In the genomic region with DNA sequence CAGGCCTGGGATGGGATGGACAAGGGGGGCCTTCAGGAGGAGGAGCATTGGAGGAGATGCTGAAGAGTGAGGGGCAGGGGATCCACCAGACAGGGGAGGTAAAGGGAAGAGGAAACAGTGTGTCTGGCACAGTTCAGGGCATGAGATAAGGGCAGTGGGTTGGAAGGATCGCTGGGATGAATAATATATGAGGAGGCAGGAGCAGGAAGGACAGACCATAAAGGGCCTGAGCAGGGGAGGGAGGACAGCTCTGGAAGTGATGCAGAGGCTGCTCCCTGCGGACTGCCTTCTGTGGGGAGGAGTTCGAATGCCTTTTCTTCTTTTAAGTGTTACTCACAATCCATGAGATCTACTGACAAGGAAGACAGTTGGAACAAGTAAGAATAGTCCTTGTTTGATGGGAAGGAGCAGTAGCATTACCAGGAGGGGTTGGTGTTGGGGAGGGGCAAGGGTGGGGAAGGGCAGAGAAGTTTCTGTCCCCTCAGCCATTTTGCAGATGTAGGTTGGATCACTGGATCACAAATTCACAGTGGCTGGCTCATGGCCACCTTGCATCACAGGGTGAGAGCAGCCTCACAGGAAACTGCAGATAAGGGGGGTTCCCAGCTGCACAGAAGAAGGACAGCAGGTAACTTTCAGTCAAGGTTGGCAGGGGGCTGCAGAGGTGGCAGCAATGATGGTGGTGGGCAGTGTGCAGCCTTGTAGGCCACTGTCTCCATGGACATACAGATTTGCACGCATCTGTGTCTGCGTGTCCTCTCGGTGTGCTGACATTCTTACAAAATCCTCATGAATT, we compare ENCODE assay signal across 25 cellular contexts.
A peak's percentile ranks its signal among the peaks of the same experiment; 100 is the strongest.
DNase-seq lines count a peak whose midpoint lies in the region; ATAC-seq, FAIRE-seq and TF ChIP-seq lines count a peak whose summit lies in the region.
"Had no signal": no experiment of that assay in that cellular context is flagged by ENCODE, and none has a peak within 500 bp of the region (broad histone marks: within the 10 kb centered on the region; RNA-seq: fewer than 3 reads in every experiment).

No MANE protein-coding gene starts in this region.

- ATAC-seq in WTC11 (peak; percentile 29), left ventricle myocardium superior (peak; percentile 82), GM18909 (IDR thresholded peaks at IDR 0.05; ENCODE audit: poor library complexity, unreplicated experiment) (no peak)
- ATAC-seq: activated T-cell treated with anti-CD3 and anti-CD28 coated beads, Interleukin-2, amount 50 U/mL, for 72 hours; CD8-positive, alpha-beta T cell; naive thymus-derived CD8-positive, alpha-beta T cell; stimulated activated naive CD8-positive, alpha-beta T cell treated with anti-CD3 and anti-CD28 coated beads, Interleukin-15, Interleukin-2, amounts not matched to agents 100 U/mL and 50 U/mL, for 24 hours had no signal

- 55% methylated on average over 6 of the region's 6 CpGs for WGBS in smooth muscle cell (ENCODE audit: low lambda C conversion rate)

- H3K36me3 ChIP-seq in HUES6 (ENCODE audit: control insufficient read depth, insufficient read depth, low read length), result no peaks in the 10 kb centered on the region
- H3K36me3 ChIP-seq in smooth muscle cell (ENCODE audit: low read depth), result no peaks in the 10 kb centered on the region
- H3K36me3 ChIP-seq in kidney (ENCODE audit: control insufficient read depth in 1 of 2, insufficient read depth in 2 of 2, low read length in 2 of 2), result no peaks in the 10 kb centered on the region
- H3K36me3 ChIP-seq: colonic mucosa, tibial artery had no signal

- H3K79me2 ChIP-seq in smooth muscle cell (ENCODE audit: low read depth), result peaks cover 27% of the 10 kb centered on the region

- H3K4me1 ChIP-seq in HUES6 (ENCODE audit: control insufficient read depth, insufficient read depth, low read length), result peaks cover 33% of the 10 kb centered on the region
- H3K4me1 ChIP-seq in smooth muscle cell (ENCODE audit: low read depth), result peaks cover 8% of the 10 kb centered on the region
- no peaks in the 10 kb centered on the region for H3K4me1 ChIP-seq in kidney (ENCODE audit: control insufficient read depth in 1 of 2, insufficient read depth in 1 of 2, low read depth in 1 of 2, low read length in 2 of 2)
- H3K4me1 ChIP-seq: colonic mucosa had no signal

- peak overlapping the region; percentile 86 for H3K27ac Mint-ChIP-seq in WTC11
- H3K27ac Mint-ChIP-seq: activated naive CD4-positive, alpha-beta T cell treated with anti-CD3 and anti-CD28 coated beads, Interleukin-2, amount 50 U/mL, for 24 hours; activated T-cell treated with anti-CD3 and anti-CD28 coated beads, Interleukin-2, amount 50 U/mL, for 72 hours; CD8-positive, alpha-beta T cell; naive thymus-derived CD8-positive, alpha-beta T cell had no signal

- H3K27ac ChIP-seq in HUES6 (ENCODE audit: low read depth, low read length) (peak overlapping the region; percentile 58; the same call in 1 of the 2 replicates), smooth muscle cell (ENCODE audit: low read depth) (peak overlapping the region; percentile 95), kidney (ENCODE audit: low read depth in 2 of 2, low read length in 2 of 2) (no peak overlapping the region)
- H3K27ac ChIP-seq: colonic mucosa, GM23248 had no signal

- no peak for TF ChIP-seq CTCF in WTC11 (IDR thresholded peaks at IDR 0.05)
- no peak for TF ChIP-seq CTCF in smooth muscle cell (IDR thresholded peaks at IDR 0.05; ENCODE audit: borderline replicate concordance, insufficient read depth, poor library complexity, severe bottlenecking)
- TF ChIP-seq CTCF in kidney (IDR thresholded peaks at IDR 0.05; ENCODE audit: borderline replicate concordance, extremely low read depth, insufficient read depth), result no peak

- DNase-seq in WTC11 (ENCODE audit: low spot score) (no peak), left ventricle myocardium superior (no peak), smooth muscle cell (lab: John Stamatoyannopoulos, UW; ENCODE audit: unreplicated experiment) (no peak), kidney (no peak), NCI-H524 treated with DMSO at 0.1 percent for 48 hours (lab: John Stamatoyannopoulos, UW) (no peak)
- DNase-seq: activated CD4-positive, alpha-beta T cell treated with anti-CD3 and anti-CD28 coated beads for 1 hour; activated T-cell treated with anti-CD3 and anti-CD28 coated beads, Interleukin-2, amount 50 U/mL, for 72 hours; CD8-positive, alpha-beta T cell; colonic mucosa; DMS153; GM23248; naive thymus-derived CD8-positive, alpha-beta T cell; NCI-H1092; NCI-H1930; NCI-H2227 treated with DMSO at 0.1 percent for 48 hours; stimulated activated CD4-positive, alpha-beta T cell treated with anti-CD3 and anti-CD28 coated beads, Interleukin-2, amount 100 ng/mL, for 24 hours; stimulated activated naive CD8-positive, alpha-beta T cell treated with anti-CD3 and anti-CD28 coated beads, Interleukin-15, Interleukin-2, amounts not matched to agents 100 U/mL and 50 U/mL, for 24 hours; tibial artery had no signal

- H3K4me1 Mint-ChIP-seq in WTC11, result peaks cover 41% of the 10 kb centered on the region
- H3K4me1 Mint-ChIP-seq: activated naive CD4-positive, alpha-beta T cell treated with anti-CD3 and anti-CD28 coated beads, Interleukin-2, amount 50 U/mL, for 24 hours; naive thymus-derived CD8-positive, alpha-beta T cell had no signal

- POLR2A ChIA-PET in WTC11 (lab: Charles Lee), result no interaction called here

- no peaks in the 10 kb centered on the region for H3K27me3 Mint-ChIP-seq in WTC11 (ENCODE audit: low read depth)
- H3K27me3 Mint-ChIP-seq: activated naive CD4-positive, alpha-beta T cell treated with anti-CD3 and anti-CD28 coated beads, Interleukin-2, amount 50 U/mL, for 24 hours had no signal

- peaks cover 37% of the 10 kb centered on the region for H3K9me3 Mint-ChIP-seq in WTC11
- H3K9me3 Mint-ChIP-seq: activated naive CD4-positive, alpha-beta T cell treated with anti-CD3 and anti-CD28 coated beads, Interleukin-2, amount 50 U/mL, for 24 hours had no signal

- no peak overlapping the region for H3K4me3 Mint-ChIP-seq in WTC11
- H3K4me3 Mint-ChIP-seq: activated naive CD4-positive, alpha-beta T cell treated with anti-CD3 and anti-CD28 coated beads, Interleukin-2, amount 50 U/mL, for 24 hours; activated T-cell treated with anti-CD3 and anti-CD28 coated beads, Interleukin-2, amount 50 U/mL, for 72 hours; CD8-positive, alpha-beta T cell; naive thymus-derived CD8-positive, alpha-beta T cell had no signal

- peaks cover 30% of the 10 kb centered on the region for H3K36me3 Mint-ChIP-seq in WTC11
- H3K36me3 Mint-ChIP-seq: CD8-positive, alpha-beta T cell had no signal

- H4K20me1 ChIP-seq in smooth muscle cell (ENCODE audit: low read depth), result peaks cover 10% of the 10 kb centered on the region

- no peak overlapping the region for H2AFZ ChIP-seq in smooth muscle cell (ENCODE audit: low read depth)
- H2AFZ ChIP-seq: GM23248 had no signal

- H3K9ac ChIP-seq in HUES6 (ENCODE audit: low read length) (peak overlapping the region; percentile 55), smooth muscle cell (ENCODE audit: low read depth) (no peak overlapping the region), kidney (ENCODE audit: low read length in 2 of 2) (no peak overlapping the region)
- H3K9ac ChIP-seq: GM23248 had no signal

- CTCF ChIA-PET in WTC11 (lab: Charles Lee), result no interaction called here

- no peaks in the 10 kb centered on the region for H3K27me3 ChIP-seq in HUES6 (ENCODE audit: control insufficient read depth, insufficient read depth, low read length)
- H3K27me3 ChIP-seq in smooth muscle cell (ENCODE audit: low read depth), result no peaks in the 10 kb centered on the region
- H3K27me3 ChIP-seq: colonic mucosa, tibial artery had no signal

- H3K9me3 ChIP-seq in HUES6 (ENCODE audit: control insufficient read depth, insufficient read depth, low read depth, low read length) (peaks cover 28% of the 10 kb centered on the region), smooth muscle cell (replicated peaks; ENCODE audit: low read depth) (no peaks in the 10 kb centered on the region), kidney (ENCODE audit: control insufficient read depth in 1 of 2, low read length in 2 of 2) (no peaks in the 10 kb centered on the region)
- H3K9me3 ChIP-seq: colonic mucosa, tibial artery had no signal

- H3K4me2 ChIP-seq in smooth muscle cell, result no peak overlapping the region

- FAIRE-seq in kidney (lab: Jason Lieb, UNC), result no peak
- FAIRE-seq: GM12891, GM19239, islet of Langerhans, RCC 7860 had no signal

- H3K4me3 ChIP-seq in HUES6 (ENCODE audit: low read depth, low read length) (peak overlapping the region; percentile 14; the same call in 1 of the 2 replicates), smooth muscle cell (no peak overlapping the region), kidney (ENCODE audit: low read length in 2 of 2) (no peak overlapping the region)
- H3K4me3 ChIP-seq: colonic mucosa, GM23248, tibial artery had no signal

- intact Hi-C loops in left ventricle myocardium superior (cut with micrococcal nuclease) (no loop called here), kidney (cut with DNase I) (no loop called here)

- H3F3A ChIP-seq in smooth muscle cell (ENCODE audit: low read depth), result no peaks in the 10 kb centered on the region

TF ChIP-seq in WTC11, 78 proteins besides CTCF, POLR2A, EP300 and RAD21:
- TF ChIP-seq ZMAT4 (CRISPR knock-in tag; IDR thresholded peaks at IDR 0.05) (no peak), NR2C2 (CRISPR knock-in tag; IDR thresholded peaks at IDR 0.05) (no peak), SOX15 (CRISPR knock-in tag; IDR thresholded peaks at IDR 0.05) (no peak), NFATC4 (CRISPR knock-in tag; IDR thresholded peaks at IDR 0.05) (no peak), ZNF423 (CRISPR knock-in tag; IDR thresholded peaks at IDR 0.05) (no peak), NFYB (CRISPR knock-in tag; conservative IDR thresholded peaks at IDR 0.05; ENCODE audit: low read depth) (no peak), ZNF138 (CRISPR knock-in tag; conservative IDR thresholded peaks at IDR 0.05) (no peak), SP1 (CRISPR knock-in tag; conservative IDR thresholded peaks at IDR 0.05) (no peak)

Comparison
In these comparisons a context has a peak if more than half of its experiments do, and no peak if none do; other contexts are left out.
1. H3K27ac ChIP-seq: peak in HUES6 (single experiment) and smooth muscle cell (single experiment); none in kidney (0 of 2).